In genomic region chr2:54329482-54330225, GRCh38 we compare ENCODE assay signal across 7 cellular contexts.
DNase-seq lines count a peak whose midpoint lies in the region; ATAC-seq and TF ChIP-seq lines count a peak whose summit lies in the region.

No MANE protein-coding gene starts in this region.

- H3K4me1 ChIP-seq in ectodermal cell (ENCODE audit: control insufficient read depth, insufficient read depth, low read length), result no peaks in the 10 kb centered on the region
- H3K4me1 ChIP-seq in neural progenitor cell, result peaks cover 13% of the 10 kb centered on the region

- peaks cover 6% of the 10 kb centered on the region for H3K27me3 Mint-ChIP-seq in neural progenitor cell (ENCODE audit: insufficient read depth, low read depth)

- H3F3A ChIP-seq in neural progenitor cell (ENCODE audit: low read depth), result peaks cover 11% of the 10 kb centered on the region

- H3K36me3 ChIP-seq in H7 (replicated peaks; ENCODE audit: control insufficient read depth, insufficient read depth, low read length), result no peaks in the 10 kb centered on the region
- no peaks in the 10 kb centered on the region for H3K36me3 ChIP-seq in ectodermal cell (ENCODE audit: control insufficient read depth, insufficient read depth, low read length)
- H3K36me3 ChIP-seq in neural progenitor cell, result no peaks in the 10 kb centered on the region

- no peak for TF ChIP-seq CTCF in neural progenitor cell (IDR thresholded peaks at IDR 0.05)

- peak overlapping the region; percentile 63 for H3K4me3 ChIP-seq in H7 (ENCODE audit: insufficient read depth, low read depth, low read length)
- peak overlapping the region; percentile 35 for H3K4me3 ChIP-seq in ectodermal cell (ENCODE audit: insufficient read depth, low read depth, low read length)
- peak overlapping the region; percentile 45 for H3K4me3 ChIP-seq in neural progenitor cell

- DNase-seq in H7 (no peak), NCI-H748 (lab: John Stamatoyannopoulos, UW; ENCODE audit: unreplicated experiment) (peak; percentile 56), neural progenitor cell (ENCODE audit: low spot score) (no peak)
- DNase-seq in activated naive CD4-positive, alpha-beta T cell treated with anti-CD3 and anti-CD28 coated beads, Interleukin-2, amount 50 U/mL, for 72 hours (ENCODE audit: low spot score in 2 of 2), result no peak

- no peaks in the 10 kb centered on the region for H4K20me1 ChIP-seq in neural progenitor cell (ENCODE audit: low read depth)

- H3K36me3 Mint-ChIP-seq in neural progenitor cell, result no peaks in the 10 kb centered on the region
- no peaks in the 10 kb centered on the region for H3K36me3 Mint-ChIP-seq in activated naive CD4-positive, alpha-beta T cell treated with anti-CD3 and anti-CD28 coated beads, Interleukin-2, amount 50 U/mL, for 72 hours

- H3K27me3 ChIP-seq in H7 (ENCODE audit: control insufficient read depth, insufficient read depth, low read length) (peaks cover 3% of the 10 kb centered on the region; the same call in 1 of the 2 replicates), ectodermal cell (ENCODE audit: control insufficient read depth, insufficient read depth, low read length, poor library complexity, severe bottlenecking) (no peaks in the 10 kb centered on the region), neural progenitor cell (peaks cover 42% of the 10 kb centered on the region)

- no peak overlapping the region for H3K9ac ChIP-seq in neural progenitor cell

- H3K4me1 Mint-ChIP-seq in neural progenitor cell, result peaks cover 13% of the 10 kb centered on the region

- no peak overlapping the region for H3K27ac ChIP-seq in ectodermal cell (ENCODE audit: insufficient read depth, low read depth, low read length, poor library complexity, severe bottlenecking)
- H3K27ac ChIP-seq in neural progenitor cell, result no peak overlapping the region

- peak overlapping the region; percentile 94 for H2AFZ ChIP-seq in neural progenitor cell (replicated peaks)

- no peak overlapping the region for H3K27ac Mint-ChIP-seq in neural progenitor cell
- peak overlapping the region in 1 of 2 donors; percentile 66 for H3K27ac Mint-ChIP-seq in activated naive CD4-positive, alpha-beta T cell treated with anti-CD3 and anti-CD28 coated beads, Interleukin-2, amount 50 U/mL, for 72 hours

- H3K9me3 ChIP-seq in ectodermal cell (ENCODE audit: control insufficient read depth, low read length), result no peaks in the 10 kb centered on the region
- H3K9me3 ChIP-seq in neural progenitor cell (ENCODE audit: low read depth), result no peaks in the 10 kb centered on the region

- peak overlapping the region; percentile 88 for H3K4me3 Mint-ChIP-seq in neural progenitor cell

- ATAC-seq in GM19455 (IDR thresholded peaks at IDR 0.05; ENCODE audit: unreplicated experiment) (no peak), GM21717 (IDR thresholded peaks at IDR 0.05; ENCODE audit: unreplicated experiment) (no peak)
- no peak for ATAC-seq in activated naive CD4-positive, alpha-beta T cell treated with anti-CD3 and anti-CD28 coated beads, Interleukin-2, amount 50 U/mL, for 72 hours

- peak overlapping the region; percentile 81 for H3K4me2 ChIP-seq in neural progenitor cell

- peaks cover 6% of the 10 kb centered on the region for H3K9me3 Mint-ChIP-seq in neural progenitor cell
- H3K9me3 Mint-ChIP-seq in activated naive CD4-positive, alpha-beta T cell treated with anti-CD3 and anti-CD28 coated beads, Interleukin-2, amount 50 U/mL, for 72 hours, result no peaks in the 10 kb centered on the region

- 52 to 54% methylated on average over 6 of the region's 6 CpGs for WGBS in ectodermal cell, 2 experiments

- H3K79me2 ChIP-seq in neural progenitor cell (ENCODE audit: low read depth), result no peaks in the 10 kb centered on the region
